Comparison of ENCODE assay signal across 22 cellular contexts in the genomic region with DNA sequence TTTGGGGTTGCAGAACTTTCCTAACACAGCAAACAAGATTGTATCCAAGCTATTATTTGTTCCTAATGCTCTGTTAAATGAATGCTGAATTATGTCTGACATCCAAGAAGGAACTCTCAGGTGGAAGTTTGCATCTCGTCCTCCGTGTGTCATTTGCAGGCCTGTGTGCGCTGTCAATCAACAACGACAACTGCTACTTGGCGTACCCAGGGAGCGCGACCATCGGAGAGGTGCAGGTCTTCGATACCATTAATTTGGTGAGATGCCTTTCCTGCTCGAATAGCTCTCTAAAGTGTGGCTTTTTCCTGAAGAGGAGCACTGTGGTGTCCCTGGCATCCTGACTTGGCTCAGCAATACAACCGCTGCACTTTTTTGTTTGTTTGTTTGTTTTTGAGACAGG.
"Had no signal": no experiment of that assay in that cellular context is flagged by ENCODE, and none has a peak within 500 bp of the region (broad histone marks: within the 10 kb centered on the region; RNA-seq: fewer than 3 reads in every experiment).

No MANE protein-coding gene starts in this region.

- H3K9me3 ChIP-seq: colonic mucosa, left lung, pancreas, psoas muscle, testis, transverse colon had no signal

- ATAC-seq: foreskin keratinocyte; left lung; pancreas; psoas muscle; stimulated activated naive CD8-positive, alpha-beta T cell treated with anti-CD3 and anti-CD28 coated beads, Interleukin-15, amount 100 ng/mL, for 72 hours had no signal

- H3K27ac ChIP-seq: colonic mucosa, foreskin keratinocyte, left lung, pancreas, psoas muscle, testis, transverse colon had no signal

- FAIRE-seq: endothelial cell of umbilical vein, islet of Langerhans, pancreas, small intestine had no signal

- H3K4me1 ChIP-seq: colonic mucosa, foreskin keratinocyte, pancreas, psoas muscle, testis, transverse colon had no signal

- H3K4me3 ChIP-seq: colonic mucosa, left lung, lung, pancreas, psoas muscle, testis, transverse colon had no signal

- DNase-seq: cerebellar nuclear complex; colonic mucosa; effector CD4-positive, alpha-beta T cell; endodermal cell; erythroblast; foreskin keratinocyte; hippocampal formation; kidney glomerular epithelial cell; mesenchymal stem cell; naive B cell; occipital lobe; psoas muscle; small intestine; stimulated activated CD4-positive, alpha-beta T cell treated with anti-CD3 and anti-CD28 coated beads, Interleukin-2, amount 100 ng/mL, for 48 hours; stimulated activated naive CD8-positive, alpha-beta T cell treated with anti-CD3 and anti-CD28 coated beads, Interleukin-15, amount 100 ng/mL, for 72 hours; testis; transverse colon had no signal

- H3K27me3 ChIP-seq: colonic mucosa, foreskin keratinocyte, left lung, pancreas, testis, transverse colon had no signal
